In the genomic region with DNA sequence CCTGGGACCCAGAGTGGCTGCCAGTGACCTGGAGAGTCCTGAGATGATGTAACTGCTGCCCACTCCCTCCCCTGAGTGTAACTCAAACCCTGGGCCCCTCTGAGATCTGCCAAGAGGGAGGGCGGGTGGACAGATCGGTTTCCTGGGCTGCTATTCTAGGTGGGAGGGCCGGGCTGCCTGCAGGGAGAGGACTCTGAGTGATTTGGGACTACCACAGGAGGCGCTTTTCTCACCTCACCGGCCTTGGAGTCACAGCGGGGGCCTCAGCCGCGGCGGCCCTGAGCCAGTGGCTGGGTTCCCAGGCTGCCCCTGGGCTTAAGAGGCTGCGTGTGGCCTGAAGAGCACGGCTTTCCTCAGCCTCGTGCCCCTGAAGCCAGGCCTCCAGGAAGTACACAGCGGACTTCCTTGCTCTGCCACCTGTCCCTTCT, we compare ENCODE assay signal across 10 cellular contexts. TPM values are rescaled to one million over a fixed set of nuclear protein-coding genes. Genes with fewer than 3 reads are reported as not detected.
A peak's percentile ranks its signal among the peaks of the same experiment; 100 is the strongest.
DNase-seq lines count a peak whose midpoint lies in the region; ATAC-seq, FAIRE-seq and TF ChIP-seq lines count a peak whose summit lies in the region.
"Had no signal": no experiment of that assay in that cellular context is flagged by ENCODE, and none has a peak within 500 bp of the region (broad histone marks: within the 10 kb centered on the region; RNA-seq: fewer than 3 reads in every experiment).

No MANE protein-coding gene starts in this region.

- no peak overlapping the region for H3K4me3 Mint-ChIP-seq in activated CD8-positive, alpha-beta T cell treated with anti-CD3 and anti-CD28 coated beads, Interleukin-2, amount 10 ng/mL, durations not matched to agents 7 days and 5 days

- FAIRE-seq in urothelium cell line (lab: Jason Lieb, UNC) = no peak

- H3K36me3 ChIP-seq in BLaER1 (peaks cover 25% of the 10 kb centered on the region), mesodermal cell (ENCODE audit: control insufficient read depth, insufficient read depth, low read length) (peaks cover 14% of the 10 kb centered on the region)

- H3K4me1 ChIP-seq in BLaER1 (peaks cover 100% of the 10 kb centered on the region), mesodermal cell (ENCODE audit: control insufficient read depth, insufficient read depth, low read length, poor library complexity, severe bottlenecking) (peaks cover 39% of the 10 kb centered on the region)

- no peaks in the 10 kb centered on the region for H3K9me3 ChIP-seq in BLaER1
- H3K9me3 ChIP-seq in mesodermal cell (ENCODE audit: control insufficient read depth, low read length) = no peaks in the 10 kb centered on the region

- H3K9me3 Mint-ChIP-seq in activated CD8-positive, alpha-beta T cell treated with anti-CD3 and anti-CD28 coated beads, Interleukin-2, amount 10 ng/mL, durations not matched to agents 7 days and 5 days (ENCODE audit: insufficient read depth) = no peaks in the 10 kb centered on the region

- H3K4me1 Mint-ChIP-seq in activated CD8-positive, alpha-beta T cell treated with anti-CD3 and anti-CD28 coated beads, Interleukin-2, amount 10 ng/mL, durations not matched to agents 7 days and 5 days (ENCODE audit: low read depth) = peaks cover 68% of the 10 kb centered on the region

- peaks cover 65% of the 10 kb centered on the region for H4K20me1 ChIP-seq in BLaER1

- H3K4me2 ChIP-seq in BLaER1 = peak overlapping the region; percentile 99

- WGBS in mesodermal cell (ENCODE audit: insufficient coverage in 2 of 2), 2 experiments = 73 to 76% methylated on average over 10 to 12 of the region's 13 CpGs

- peak overlapping the region; percentile 94 for H3K27ac Mint-ChIP-seq in activated CD8-positive, alpha-beta T cell treated with anti-CD3 and anti-CD28 coated beads, Interleukin-2, amount 10 ng/mL, durations not matched to agents 7 days and 5 days

- CTCF ChIA-PET in activated CD8-positive, alpha-beta T cell treated with anti-CD3 and anti-CD28 coated beads, Interleukin-2, amount 10 ng/mL, durations not matched to agents 7 days and 5 days (lab: Charles Lee) = interaction anchor here (5.8 to 9.1 kb wide), 2 partner anchors 36 to 81 kb away, joined by 18 to 75 read pairs; a partner anchor contains a TSS
- CTCF ChIA-PET in GM10248 (lab: Yijun Ruan, JAX) = interaction anchor here (0.9 to 4.3 kb wide), 4 partner anchors 16 to 272 kb away, joined by 3 to 26 read pairs (median 3); no protein-coding TSS in a partner anchor

- H3K9ac ChIP-seq in BLaER1 = peak overlapping the region; percentile 79

- no peaks in the 10 kb centered on the region for H3K27me3 ChIP-seq in BLaER1

- H3K4me3 ChIP-seq in BLaER1 (peak overlapping the region; percentile 55), mesodermal cell (ENCODE audit: extremely low read depth, insufficient read depth, low read length, poor library complexity, severe bottlenecking) (no peak overlapping the region)

- H3K27me3 Mint-ChIP-seq in activated CD8-positive, alpha-beta T cell treated with anti-CD3 and anti-CD28 coated beads, Interleukin-2, amount 10 ng/mL, durations not matched to agents 7 days and 5 days (ENCODE audit: low read depth) = no peaks in the 10 kb centered on the region

- no peak for DNase-seq in activated CD8-positive, alpha-beta T cell treated with anti-CD3 and anti-CD28 coated beads, Interleukin-2, amount 10 ng/mL, durations not matched to agents 7 days and 5 days
- no peak for DNase-seq in amygdala (lab: John Stamatoyannopoulos, UW)
- DNase-seq in urothelium cell line (ENCODE audit: low spot score) = no peak
- no peak for DNase-seq in T1000 (lab: John Stamatoyannopoulos, UW)
- DNase-seq in GM10248 (ENCODE audit: extremely low spot score) = no peak
- DNase-seq: NCI-H187, SHP77 treated with DMSO at 0.1 percent for 48 hours had no signal

- TF ChIP-seq CTCF in GM12873 (IDR thresholded peaks at IDR 0.05; ENCODE audit: insufficient read depth, low read depth, low read length, missing control alignments) = peak; percentile 20
- TF ChIP-seq CTCF in GM10248 (IDR thresholded peaks at IDR 0.05; ENCODE audit: control extremely low read depth, extremely low read depth, low read depth, missing control alignments) = no peak

- no peak for ATAC-seq in activated CD8-positive, alpha-beta T cell treated with anti-CD3 and anti-CD28 coated beads, Interleukin-2, amount 10 ng/mL, durations not matched to agents 7 days and 5 days

- peak overlapping the region; percentile 92 for H3K27ac ChIP-seq in BLaER1
- peak overlapping the region; percentile 33 for H3K27ac ChIP-seq in mesodermal cell (ENCODE audit: low read depth, low read length, severe bottlenecking)

- POLR2A ChIA-PET in activated CD8-positive, alpha-beta T cell treated with anti-CD3 and anti-CD28 coated beads, Interleukin-2, amount 10 ng/mL, durations not matched to agents 7 days and 5 days (lab: Charles Lee) = no interaction called here
- POLR2A ChIA-PET in GM10248 (lab: Yijun Ruan, JAX) = interaction anchor here (1.3 kb wide), 1 partner anchor 8 kb away, joined by 3 read pairs; no protein-coding TSS in a partner anchor

- peaks cover 18% of the 10 kb centered on the region for H3K36me3 Mint-ChIP-seq in activated CD8-positive, alpha-beta T cell treated with anti-CD3 and anti-CD28 coated beads, Interleukin-2, amount 10 ng/mL, durations not matched to agents 7 days and 5 days (ENCODE audit: low read depth)

RNA-seq across cellular contexts. Expression of a gene that starts 11.4 kb away (rescaled TPM):
- total RNA-seq in activated CD8-positive, alpha-beta T cell treated with anti-CD3 and anti-CD28 coated beads, Interleukin-2, amount 10 ng/mL, durations not matched to agents 7 days and 5 days = 10 to 100 TPM; 28.6 to 33.2 TPM
- 9.1 TPM for polyA plus RNA-seq in mesodermal cell (2013, experiment 1 of 2)
- 6.0 TPM for polyA plus RNA-seq in mesodermal cell (2013, experiment 2 of 2)
